ENCODE assay signal across 18 cellular contexts in genomic region chr1:168623838-168624237, GRCh38. TPM values are rescaled to one million over a fixed set of nuclear protein-coding genes. Genes with fewer than 3 reads are reported as not detected.
DNase-seq lines count a peak whose midpoint lies in the region; ATAC-seq, FAIRE-seq and TF ChIP-seq lines count a peak whose summit lies in the region.
"Had no signal": no experiment of that assay in that cellular context is flagged by ENCODE, and none has a peak within 500 bp of the region (broad histone marks: within the 10 kb centered on the region; RNA-seq: fewer than 3 reads in every experiment).

No MANE protein-coding gene starts in this region.

- H3K4me3 Mint-ChIP-seq in osteocyte (ENCODE audit: unreplicated experiment) = no peak overlapping the region

- H3K4me1 Mint-ChIP-seq in osteocyte (ENCODE audit: unreplicated experiment) = peaks cover 24% of the 10 kb centered on the region

- no peaks in the 10 kb centered on the region for H3K27me3 ChIP-seq in RWPE2 (ENCODE audit: insufficient read depth, poor library complexity, severe bottlenecking)
- H3K27me3 ChIP-seq: BE2C had no signal

- H3K36me3 Mint-ChIP-seq in osteocyte (ENCODE audit: unreplicated experiment) = no peaks in the 10 kb centered on the region

- peak overlapping the region; percentile 70 for H3K27ac ChIP-seq in RWPE2 (ENCODE audit: poor library complexity, severe bottlenecking)
- H3K27ac ChIP-seq: HL-60 had no signal

- H3K27ac Mint-ChIP-seq in osteocyte (ENCODE audit: unreplicated experiment) = peak overlapping the region; percentile 47

- no peak for FAIRE-seq in H54 (lab: Jason Lieb, UNC)
- FAIRE-seq: A204.1, D721Med had no signal

- H3K9me3 Mint-ChIP-seq in osteocyte (ENCODE audit: unreplicated experiment) = no peaks in the 10 kb centered on the region

- H3K9me3 ChIP-seq in RWPE2 (ENCODE audit: severe bottlenecking) = no peaks in the 10 kb centered on the region
- H3K9me3 ChIP-seq: BE2C had no signal

- DNase-seq in left ventricle myocardium superior = no peak
- DNase-seq in cardiac septum (ENCODE audit: low spot score) = no peak
- no peak for DNase-seq in RWPE2 (ENCODE audit: low spot score)
- DNase-seq in osteocyte (ENCODE audit: extremely low spot score, unreplicated experiment) = no peak
- DNase-seq in activated CD8-positive, alpha-beta memory T cell treated with anti-CD3 and anti-CD28 coated beads for 24 hours = no peak
- DNase-seq in H54 (ENCODE audit: insufficient read length, low spot score) = no peak
- DNase-seq: BE2C, H7, NCI-H1092, NCI-H1436, NCI-H524, SHP77 had no signal

- ATAC-seq in left ventricle myocardium superior (peak; percentile 23), RWPE2 (ENCODE audit: low read depth) (no peak), HG03521 (IDR thresholded peaks at IDR 0.05; ENCODE audit: unreplicated experiment) (no peak)

- no peak overlapping the region for H3K4me3 ChIP-seq in RWPE2 (ENCODE audit: severe bottlenecking)

- H3K27me3 Mint-ChIP-seq in osteocyte (ENCODE audit: unreplicated experiment) = no peaks in the 10 kb centered on the region

- peaks cover 20% of the 10 kb centered on the region for H3K4me1 ChIP-seq in RWPE2 (ENCODE audit: insufficient read depth, poor library complexity, severe bottlenecking)

- TF ChIP-seq CTCF in RWPE2 (IDR thresholded peaks at IDR 0.05; ENCODE audit: poor library complexity, severe bottlenecking) (no peak), osteocyte (IDR thresholded peaks at IDR 0.05) (no peak)

- TF ChIP-seq POLR2A in H54 (IDR thresholded peaks at IDR 0.05; ENCODE audit: low read depth, low read length) = no peak

- intact Hi-C loops in left ventricle myocardium superior (cut with micrococcal nuclease) (no loop called here), cardiac septum (cut with DNase I) (loop anchor here (5.0 kb wide), 1 partner anchor 103 kb away; the partner anchor contains the start of gene DPT)

- no peaks in the 10 kb centered on the region for H3K36me3 ChIP-seq in RWPE2 (ENCODE audit: low read depth)
- H3K36me3 ChIP-seq: BE2C had no signal

RNA-seq across cellular contexts. Expression of gene XCL1, which starts 47.4 kb away (rescaled TPM):
- total RNA-seq in left ventricle myocardium superior (0.67 TPM), cardiac septum (0.16 TPM), osteocyte (0.34 and 0.38 TPM in 2 replicates)
- total RNA-seq: HT-29, RPMI7951 had no signal
